In genomic region chr6:39445667-39446066, GRCh38 we compare ENCODE assay signal across 9 cellular contexts.
"Had no signal": no experiment of that assay in that cellular context is flagged by ENCODE, and none has a peak within 500 bp of the region (broad histone marks: within the 10 kb centered on the region; RNA-seq: fewer than 3 reads in every experiment).

No MANE protein-coding gene starts in this region.

- H3K27ac ChIP-seq: GM23248 had no signal

- H3K4me3 ChIP-seq: GM23248, GM23338, HAP-1 had no signal

- H3K27ac Mint-ChIP-seq: GM23338, H9, HFFc6 had no signal

- H3K4me1 ChIP-seq: HAP-1 had no signal

- H3K4me3 Mint-ChIP-seq: GM23338, H9, HFFc6 had no signal

- H3K4me2 ChIP-seq: GM23338 had no signal

- H2AFZ ChIP-seq: GM23248 had no signal

- H3K36me3 ChIP-seq: HAP-1 had no signal

- FAIRE-seq: H54 had no signal

- H3K9me3 ChIP-seq: HAP-1 had no signal

- H3K9me3 Mint-ChIP-seq: GM23338, H9 had no signal

- DNase-seq: GM23248, GOT3, H7, H9, HCEC 1CT, HFFc6 had no signal

- H3K9ac ChIP-seq: GM23248 had no signal
